Comparison of ENCODE assay signal across 12 cellular contexts in the genomic region with DNA sequence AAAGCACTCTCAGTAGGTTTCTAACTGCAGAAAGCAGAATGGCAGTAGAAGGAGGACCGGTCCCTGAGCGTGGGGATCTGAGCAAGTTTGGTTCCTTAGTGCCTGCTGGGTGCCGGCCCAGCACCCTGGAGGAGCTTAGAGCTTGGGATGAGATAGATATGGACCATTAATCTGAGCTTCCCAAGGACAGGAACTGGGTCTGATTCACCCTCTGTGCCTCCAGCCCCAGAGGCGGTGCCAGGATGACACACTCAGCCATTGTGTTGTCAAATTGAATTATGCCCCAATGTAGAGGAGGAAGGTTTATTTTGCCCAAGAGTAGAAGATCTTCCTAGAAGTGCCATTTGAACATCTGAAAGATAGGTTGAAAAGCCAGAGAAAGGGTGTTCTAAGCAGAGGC. TPM values are rescaled to one million over a fixed set of nuclear protein-coding genes. Genes with fewer than 3 reads are reported as not detected.
A peak's percentile ranks its signal among the peaks of the same experiment; 100 is the strongest.
DNase-seq lines count a peak whose midpoint lies in the region; ATAC-seq and TF ChIP-seq lines count a peak whose summit lies in the region.
"Had no signal": no experiment of that assay in that cellular context is flagged by ENCODE, and none has a peak within 500 bp of the region (broad histone marks: within the 10 kb centered on the region; RNA-seq: fewer than 3 reads in every experiment).

No MANE protein-coding gene starts in this region.

- peaks cover 9% of the 10 kb centered on the region for H3K4me1 ChIP-seq in BE2C

- no peaks in the 10 kb centered on the region for H3K9me3 ChIP-seq in BE2C
- H3K9me3 ChIP-seq: left ventricle myocardium inferior had no signal

- H3K27me3 ChIP-seq in BE2C: no peaks in the 10 kb centered on the region
- no peaks in the 10 kb centered on the region for H3K27me3 ChIP-seq in brain microvascular endothelial cell (replicated peaks)

- no peak overlapping the region for H3K4me3 ChIP-seq in BE2C (ENCODE audit: low read depth, low read length)
- H3K4me3 ChIP-seq in cardiac fibroblast (replicated peaks in 1 of 2; ENCODE audit: low read depth in 2 of 2, low read length in 2 of 2): no peak overlapping the region
- H3K4me3 ChIP-seq in brain microvascular endothelial cell (ENCODE audit: low read depth, low read length): no peak overlapping the region
- H3K4me3 ChIP-seq: left ventricle myocardium inferior had no signal

- DNase-seq in BE2C (peak; percentile 57), M059J (ENCODE audit: low read depth) (peak; percentile 88), cardiac fibroblast (ENCODE audit: low read depth in 2 of 2) (peak; percentile 48 to 74), myocyte (ENCODE audit: low read depth) (peak; percentile 57), mucosa of gallbladder (ENCODE audit: low spot score) (no peak), brain microvascular endothelial cell (no peak), cardiac septum (ENCODE audit: low spot score) (no peak)
- DNase-seq: activated CD8-positive, alpha-beta memory T cell treated with anti-CD3 and anti-CD28 coated beads for 24 hours; DMS153; left ventricle myocardium inferior; NCI-H1092 treated with DMSO at 0.1 percent for 48 hours had no signal

- TF ChIP-seq CTCF in BE2C (IDR thresholded peaks at IDR 0.05; ENCODE audit: low read depth, low read length): no peak
- no peak for TF ChIP-seq CTCF in cardiac fibroblast (IDR thresholded peaks at IDR 0.05; ENCODE audit: low read depth, low read length)
- no peak for TF ChIP-seq CTCF in brain microvascular endothelial cell (IDR thresholded peaks at IDR 0.05; ENCODE audit: low read depth, low read length, missing control alignments)

- intact Hi-C loops in cardiac septum (cut with DNase I): no loop called here

- ATAC-seq in GM18870 (IDR thresholded peaks at IDR 0.05; ENCODE audit: unreplicated experiment): no peak

- H3K27ac ChIP-seq in brain microvascular endothelial cell: no peak overlapping the region
- H3K27ac ChIP-seq: left ventricle myocardium inferior had no signal

- H3K36me3 ChIP-seq in BE2C (peaks cover 22% of the 10 kb centered on the region), brain microvascular endothelial cell (replicated peaks) (peaks cover 2% of the 10 kb centered on the region)

- in situ Hi-C loops in brain microvascular endothelial cell (cut with HindIII; ENCODE audit: low pct_ligation_motif_present, low sequenced_read_pairs): no loop called here

RNA-seq across cellular contexts. Expression of gene ZC3H7B, which starts 4.3 kb away (rescaled TPM):
- 89.3 TPM for polyA plus RNA-seq in BE2C (2012; ENCODE audit: insufficient read depth, insufficient read length, low read depth)
- total RNA-seq in M059J (2014; rRNA removed; shearing (Covaris generic)): 19.2 and 36.5 TPM in 2 replicates
- total RNA-seq in myocyte: 44.3 and 49.7 TPM in 2 replicates
- 73.2 TPM for polyA plus RNA-seq in myocyte (2012)
- total RNA-seq in mucosa of gallbladder: 80.3 TPM
- 37.2 TPM for total RNA-seq in cardiac septum

RNA-seq across cellular contexts. Expression of gene RANGAP1, which starts 19.7 kb away (rescaled TPM):
- polyA plus RNA-seq in BE2C (2012; ENCODE audit: insufficient read depth, insufficient read length, low read depth): 80.2 TPM
- 60.4 and 97.9 TPM in 2 replicates for total RNA-seq in M059J (2014; rRNA removed; shearing (Covaris generic))
- total RNA-seq in myocyte (58.5 and 82.0 TPM in 2 replicates), mucosa of gallbladder (85.6 TPM), cardiac septum (32.8 TPM)
- 65.6 TPM for polyA plus RNA-seq in myocyte (2012)

Comparison
In these comparisons a context has a peak if more than half of its experiments do, and no peak if none do; other contexts are left out.
1. DNase-seq: peak in BE2C (single experiment), M059J (single experiment), cardiac fibroblast (2 of 2) and myocyte (single experiment); none in mucosa of gallbladder (single experiment), brain microvascular endothelial cell (single experiment) and cardiac septum (single experiment).